Comparison of ENCODE assay signal across 1 cellular context in the genomic region with DNA sequence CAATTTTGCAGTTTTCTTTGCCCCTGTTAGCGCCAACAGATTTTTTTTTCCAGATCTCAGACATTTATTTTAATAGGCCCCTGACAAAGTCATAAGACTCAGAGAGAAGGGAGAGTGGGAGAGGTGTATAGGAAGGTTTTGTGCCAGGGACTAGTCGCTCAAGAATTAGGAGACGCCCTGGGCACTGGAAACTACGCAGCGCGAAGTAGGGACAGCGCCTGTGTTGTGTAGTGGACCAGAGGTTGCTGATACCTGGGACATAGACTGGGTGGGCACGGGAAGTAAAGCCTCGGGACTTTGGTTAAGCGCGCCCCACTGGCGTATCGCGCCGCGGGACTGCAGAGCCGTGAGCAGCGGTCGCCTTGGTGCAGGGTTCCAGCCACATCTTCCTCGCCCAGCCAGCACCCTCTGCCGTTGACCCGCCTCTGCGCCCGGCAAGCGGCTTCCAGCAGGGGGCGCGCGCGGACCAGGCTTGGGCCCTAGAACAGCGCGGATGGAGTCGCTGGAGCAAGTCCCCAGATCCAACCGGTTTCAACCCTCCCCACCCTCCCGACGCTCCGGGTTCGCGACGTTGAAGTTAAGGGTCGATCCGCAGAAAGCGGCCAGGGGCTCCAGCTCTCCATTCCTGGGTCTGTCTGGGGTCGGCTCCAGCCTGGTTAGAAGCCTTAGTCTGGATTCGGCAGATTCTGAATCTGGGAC.
A peak's percentile ranks its signal among the peaks of the same experiment; 100 is the strongest.
TF ChIP-seq lines count a peak whose summit lies in the region.

No MANE protein-coding gene starts in this region.

TF ChIP-seq in HepG2, 621 proteins besides CTCF, POLR2A, EP300 and RAD21 (continued from another document):
- TF ChIP-seq, protein P1, sequence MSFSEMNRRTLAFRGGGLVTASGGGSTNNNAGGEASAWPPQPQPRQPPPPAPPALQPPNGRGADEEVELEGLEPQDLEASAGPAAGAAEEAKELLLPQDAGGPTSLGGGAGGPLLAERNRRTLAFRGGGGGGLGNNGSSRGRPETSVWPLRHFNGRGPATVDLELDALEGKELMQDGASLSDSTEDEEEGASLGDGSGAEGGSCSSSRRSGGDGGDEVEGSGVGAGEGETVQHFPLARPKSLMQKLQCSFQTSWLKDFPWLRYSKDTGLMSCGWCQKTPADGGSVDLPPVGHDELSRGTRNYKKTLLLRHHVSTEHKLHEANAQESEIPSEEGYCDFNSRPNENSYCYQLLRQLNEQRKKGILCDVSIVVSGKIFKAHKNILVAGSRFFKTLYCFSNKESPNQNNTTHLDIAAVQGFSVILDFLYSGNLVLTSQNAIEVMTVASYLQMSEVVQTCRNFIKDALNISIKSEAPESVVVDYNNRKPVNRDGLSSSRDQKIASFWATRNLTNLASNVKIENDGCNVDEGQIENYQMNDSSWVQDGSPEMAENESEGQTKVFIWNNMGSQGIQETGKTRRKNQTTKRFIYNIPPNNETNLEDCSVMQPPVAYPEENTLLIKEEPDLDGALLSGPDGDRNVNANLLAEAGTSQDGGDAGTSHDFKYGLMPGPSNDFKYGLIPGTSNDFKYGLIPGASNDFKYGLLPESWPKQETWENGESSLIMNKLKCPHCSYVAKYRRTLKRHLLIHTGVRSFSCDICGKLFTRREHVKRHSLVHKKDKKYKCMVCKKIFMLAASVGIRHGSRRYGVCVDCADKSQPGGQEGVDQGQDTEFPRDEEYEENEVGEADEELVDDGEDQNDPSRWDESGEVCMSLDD (CRISPR knock-in tag; IDR thresholded peaks at IDR 0.05; ENCODE audit: borderline replicate concordance): no peak
- TF ChIP-seq RBM39 (IDR thresholded peaks at IDR 0.05; ENCODE audit: low read depth, low read length, poor library complexity, severe bottlenecking) (no peak), ONECUT2 (CRISPR knock-in tag; IDR thresholded peaks at IDR 0.05) (no peak), ZEB1 (IDR thresholded peaks at IDR 0.05; ENCODE audit: insufficient replicate concordance, low read depth) (no peak), NFRKB (IDR thresholded peaks at IDR 0.05) (no peak), RFXAP (CRISPR knock-in tag; IDR thresholded peaks at IDR 0.05; ENCODE audit: borderline replicate concordance) (no peak), ZNF841 (CRISPR knock-in tag; IDR thresholded peaks at IDR 0.05; ENCODE audit: borderline replicate concordance) (no peak), SYNCRIP (IDR thresholded peaks at IDR 0.05; ENCODE audit: insufficient read depth, low read depth, low read length) (no peak), ZFP36L1 (CRISPR knock-in tag; IDR thresholded peaks at IDR 0.05) (no peak), HNRNPK (IDR thresholded peaks at IDR 0.05; ENCODE audit: low read depth, low read length, poor library complexity, severe bottlenecking) (peak; percentile 61), ZKSCAN1 (IDR thresholded peaks at IDR 0.05; ENCODE audit: low read length) (no peak; the same call in 1 of the 2 replicates), KLF15 (CRISPR knock-in tag; IDR thresholded peaks at IDR 0.05; ENCODE audit: borderline replicate concordance) (no peak), DPF2 (CRISPR knock-in tag; IDR thresholded peaks at IDR 0.05; ENCODE audit: borderline replicate concordance, low read depth) (no peak), ARNT (IDR thresholded peaks at IDR 0.05) (no peak), DR1 (CRISPR knock-in tag; IDR thresholded peaks at IDR 0.05) (no peak), ZSCAN30 (CRISPR knock-in tag; IDR thresholded peaks at IDR 0.05) (no peak), TBL1XR1 (IDR thresholded peaks at IDR 0.05; ENCODE audit: borderline replicate concordance, low read length, partially characterized antibody) (no peak), ZNF7 (CRISPR knock-in tag; IDR thresholded peaks at IDR 0.05) (no peak), SRSF1 (optimal IDR thresholded peaks at IDR 0.05; ENCODE audit: low read depth, low read length) (no peak), ESRRA (CRISPR knock-in tag; IDR thresholded peaks at IDR 0.05; ENCODE audit: low read depth) (no peak), NCOA5 (CRISPR knock-in tag; IDR thresholded peaks at IDR 0.05) (no peak), SMARCE1 (IDR thresholded peaks at IDR 0.05; ENCODE audit: borderline replicate concordance) (no peak), ISL2 (CRISPR knock-in tag; IDR thresholded peaks at IDR 0.05) (0 out of 2 replicates have a peak, but pooled peaks have one; percentile 27)
- TF ChIP-seq, protein P2, sequence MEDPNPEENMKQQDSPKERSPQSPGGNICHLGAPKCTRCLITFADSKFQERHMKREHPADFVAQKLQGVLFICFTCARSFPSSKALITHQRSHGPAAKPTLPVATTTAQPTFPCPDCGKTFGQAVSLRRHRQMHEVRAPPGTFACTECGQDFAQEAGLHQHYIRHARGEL (CRISPR knock-in tag; IDR thresholded peaks at IDR 0.05): no peak
- TF ChIP-seq, protein P3, sequence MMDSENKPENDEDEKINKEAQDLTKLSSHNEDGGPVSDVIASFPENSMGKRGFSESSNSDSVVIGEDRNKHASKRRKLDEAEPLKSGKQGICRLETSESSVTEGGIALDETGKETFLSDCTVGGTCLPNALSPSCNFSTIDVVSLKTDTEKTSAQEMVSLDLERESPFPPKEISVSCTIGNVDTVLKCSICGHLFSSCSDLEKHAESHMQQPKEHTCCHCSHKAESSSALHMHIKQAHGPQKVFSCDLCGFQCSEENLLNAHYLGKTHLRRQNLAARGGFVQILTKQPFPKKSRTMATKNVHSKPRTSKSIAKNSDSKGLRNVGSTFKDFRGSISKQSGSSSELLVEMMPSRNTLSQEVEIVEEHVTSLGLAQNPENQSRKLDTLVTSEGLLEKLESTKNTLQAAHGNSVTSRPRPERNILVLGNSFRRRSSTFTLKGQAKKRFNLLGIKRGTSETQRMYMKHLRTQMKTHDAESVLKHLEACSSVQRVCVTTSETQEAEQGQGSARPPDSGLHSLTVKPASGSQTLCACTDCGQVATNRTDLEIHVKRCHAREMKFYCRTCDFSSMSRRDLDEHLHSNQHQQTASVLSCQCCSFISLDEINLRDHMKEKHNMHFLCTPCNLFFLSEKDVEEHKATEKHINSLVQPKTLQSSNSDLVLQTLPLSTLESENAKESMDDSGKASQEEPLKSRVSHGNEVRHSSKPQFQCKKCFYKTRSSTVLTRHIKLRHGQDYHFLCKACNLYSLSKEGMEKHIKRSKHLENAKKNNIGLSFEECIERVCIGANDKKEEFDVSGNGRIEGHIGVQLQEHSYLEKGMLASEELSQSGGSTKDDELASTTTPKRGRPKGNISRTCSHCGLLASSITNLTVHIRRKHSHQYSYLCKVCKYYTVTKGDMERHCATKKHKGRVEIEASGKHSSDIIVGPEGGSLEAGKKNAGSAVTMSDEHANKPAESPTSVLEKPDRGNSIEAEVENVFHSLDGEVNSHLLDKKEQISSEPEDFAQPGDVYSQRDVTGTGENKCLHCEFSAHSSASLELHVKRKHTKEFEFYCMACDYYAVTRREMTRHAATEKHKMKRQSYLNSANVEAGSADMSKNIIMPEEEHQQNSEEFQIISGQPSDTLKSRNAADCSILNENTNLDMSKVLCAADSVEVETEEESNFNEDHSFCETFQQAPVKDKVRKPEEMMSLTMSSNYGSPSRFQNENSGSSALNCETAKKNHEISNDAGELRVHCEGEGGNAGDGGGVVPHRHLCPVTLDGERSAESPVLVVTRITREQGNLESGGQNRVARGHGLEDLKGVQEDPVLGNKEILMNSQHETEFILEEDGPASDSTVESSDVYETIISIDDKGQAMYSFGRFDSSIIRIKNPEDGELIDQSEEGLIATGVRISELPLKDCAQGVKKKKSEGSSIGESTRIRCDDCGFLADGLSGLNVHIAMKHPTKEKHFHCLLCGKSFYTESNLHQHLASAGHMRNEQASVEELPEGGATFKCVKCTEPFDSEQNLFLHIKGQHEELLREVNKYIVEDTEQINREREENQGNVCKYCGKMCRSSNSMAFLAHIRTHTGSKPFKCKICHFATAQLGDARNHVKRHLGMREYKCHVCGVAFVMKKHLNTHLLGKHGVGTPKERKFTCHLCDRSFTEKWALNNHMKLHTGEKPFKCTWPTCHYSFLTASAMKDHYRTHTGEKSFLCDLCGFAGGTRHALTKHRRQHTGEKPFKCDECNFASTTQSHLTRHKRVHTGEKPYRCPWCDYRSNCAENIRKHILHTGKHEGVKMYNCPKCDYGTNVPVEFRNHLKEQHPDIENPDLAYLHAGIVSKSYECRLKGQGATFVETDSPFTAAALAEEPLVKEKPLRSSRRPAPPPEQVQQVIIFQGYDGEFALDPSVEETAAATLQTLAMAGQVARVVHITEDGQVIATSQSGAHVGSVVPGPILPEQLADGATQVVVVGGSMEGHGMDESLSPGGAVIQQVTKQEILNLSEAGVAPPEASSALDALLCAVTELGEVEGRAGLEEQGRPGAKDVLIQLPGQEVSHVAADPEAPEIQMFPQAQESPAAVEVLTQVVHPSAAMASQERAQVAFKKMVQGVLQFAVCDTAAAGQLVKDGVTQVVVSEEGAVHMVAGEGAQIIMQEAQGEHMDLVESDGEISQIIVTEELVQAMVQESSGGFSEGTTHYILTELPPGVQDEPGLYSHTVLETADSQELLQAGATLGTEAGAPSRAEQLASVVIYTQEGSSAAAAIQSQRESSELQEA (CRISPR knock-in tag; IDR thresholded peaks at IDR 0.05; ENCODE audit: not compliant biosample characterization): no peak
- TF ChIP-seq, protein P4, sequence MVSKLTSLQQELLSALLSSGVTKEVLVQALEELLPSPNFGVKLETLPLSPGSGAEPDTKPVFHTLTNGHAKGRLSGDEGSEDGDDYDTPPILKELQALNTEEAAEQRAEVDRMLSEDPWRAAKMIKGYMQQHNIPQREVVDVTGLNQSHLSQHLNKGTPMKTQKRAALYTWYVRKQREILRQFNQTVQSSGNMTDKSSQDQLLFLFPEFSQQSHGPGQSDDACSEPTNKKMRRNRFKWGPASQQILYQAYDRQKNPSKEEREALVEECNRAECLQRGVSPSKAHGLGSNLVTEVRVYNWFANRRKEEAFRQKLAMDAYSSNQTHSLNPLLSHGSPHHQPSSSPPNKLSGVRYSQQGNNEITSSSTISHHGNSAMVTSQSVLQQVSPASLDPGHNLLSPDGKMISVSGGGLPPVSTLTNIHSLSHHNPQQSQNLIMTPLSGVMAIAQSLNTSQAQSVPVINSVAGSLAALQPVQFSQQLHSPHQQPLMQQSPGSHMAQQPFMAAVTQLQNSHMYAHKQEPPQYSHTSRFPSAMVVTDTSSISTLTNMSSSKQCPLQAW (CRISPR knock-in tag; IDR thresholded peaks at IDR 0.05): peak; percentile 53; the same call in 1 of the 2 replicates
- TF ChIP-seq, protein P5, sequence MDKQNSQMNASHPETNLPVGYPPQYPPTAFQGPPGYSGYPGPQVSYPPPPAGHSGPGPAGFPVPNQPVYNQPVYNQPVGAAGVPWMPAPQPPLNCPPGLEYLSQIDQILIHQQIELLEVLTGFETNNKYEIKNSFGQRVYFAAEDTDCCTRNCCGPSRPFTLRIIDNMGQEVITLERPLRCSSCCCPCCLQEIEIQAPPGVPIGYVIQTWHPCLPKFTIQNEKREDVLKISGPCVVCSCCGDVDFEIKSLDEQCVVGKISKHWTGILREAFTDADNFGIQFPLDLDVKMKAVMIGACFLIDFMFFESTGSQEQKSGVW (CRISPR knock-in tag; IDR thresholded peaks at IDR 0.05; ENCODE audit: borderline replicate concordance): no peak
- TF ChIP-seq, protein P6, sequence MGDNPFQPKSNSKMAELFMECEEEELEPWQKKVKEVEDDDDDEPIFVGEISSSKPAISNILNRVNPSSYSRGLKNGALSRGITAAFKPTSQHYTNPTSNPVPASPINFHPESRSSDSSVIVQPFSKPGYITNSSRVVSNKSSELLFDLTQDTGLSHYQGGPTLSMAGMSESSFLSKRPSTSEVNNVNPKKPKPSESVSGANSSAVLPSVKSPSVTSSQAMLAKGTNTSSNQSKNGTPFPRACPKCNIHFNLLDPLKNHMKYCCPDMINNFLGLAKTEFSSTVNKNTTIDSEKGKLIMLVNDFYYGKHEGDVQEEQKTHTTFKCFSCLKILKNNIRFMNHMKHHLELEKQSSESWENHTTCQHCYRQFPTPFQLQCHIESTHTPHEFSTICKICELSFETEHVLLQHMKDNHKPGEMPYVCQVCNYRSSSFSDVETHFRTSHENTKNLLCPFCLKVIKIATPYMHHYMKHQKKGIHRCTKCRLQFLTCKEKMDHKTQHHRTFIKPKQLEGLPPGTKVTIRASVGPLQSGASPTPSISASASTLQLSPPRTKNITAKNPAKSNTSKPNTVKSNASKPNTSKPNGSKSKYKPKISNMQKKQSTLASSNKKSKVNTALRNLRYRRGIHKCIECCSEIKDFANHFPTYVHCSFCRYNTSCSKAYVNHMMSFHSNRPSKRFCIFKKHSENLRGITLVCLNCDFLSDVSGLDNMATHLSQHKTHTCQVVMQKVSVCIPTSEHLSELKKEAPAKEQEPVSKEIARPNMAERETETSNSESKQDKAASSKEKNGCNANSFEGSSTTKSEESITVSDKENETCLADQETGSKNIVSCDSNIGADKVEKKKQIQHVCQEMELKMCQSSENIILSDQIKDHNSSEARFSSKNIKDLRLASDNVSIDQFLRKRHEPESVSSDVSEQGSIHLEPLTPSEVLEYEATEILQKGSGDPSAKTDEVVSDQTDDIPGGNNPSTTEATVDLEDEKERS (CRISPR knock-in tag; IDR thresholded peaks at IDR 0.05): no peak
